Comparison of ENCODE assay signal across 8 cellular contexts in the genomic region with DNA sequence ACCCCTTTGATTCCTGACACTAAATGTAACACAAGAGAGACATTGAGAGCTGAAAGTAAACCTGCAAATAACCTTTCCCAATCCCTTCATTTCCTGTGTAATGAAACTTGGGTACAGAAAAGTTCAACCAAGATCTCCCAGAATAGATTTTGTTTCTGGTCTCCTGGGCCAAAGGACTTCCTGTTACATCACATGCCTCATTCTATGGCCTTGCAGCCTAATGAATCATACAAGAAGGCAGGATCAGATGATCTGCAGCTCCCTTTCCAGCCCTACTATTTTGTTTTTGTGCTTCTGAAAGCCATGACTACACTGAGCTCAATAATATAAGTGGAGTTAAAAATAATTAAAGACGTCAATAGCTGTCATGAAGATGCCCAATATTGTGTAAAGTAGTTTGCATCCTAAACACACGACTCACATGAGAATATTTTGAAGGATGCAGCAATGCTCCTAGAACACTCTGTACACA.
A peak's percentile ranks its signal among the peaks of the same experiment; 100 is the strongest.
DNase-seq lines count a peak whose midpoint lies in the region; ATAC-seq and TF ChIP-seq lines count a peak whose summit lies in the region.

No MANE protein-coding gene starts in this region.

- H3K4me1 ChIP-seq in upper lobe of right lung, result no peaks in the 10 kb centered on the region
- peaks cover 0 to 10% (median 4%) of the 10 kb centered on the region in 4 donors for H3K4me1 ChIP-seq in sigmoid colon
- no peaks in the 10 kb centered on the region for H3K4me1 ChIP-seq in uterus

- no peak for TF ChIP-seq POLR2A in sigmoid colon (IDR thresholded peaks at IDR 0.05)
- TF ChIP-seq POLR2A in uterus (IDR thresholded peaks at IDR 0.05), result no peak

- H3K4me3 ChIP-seq in upper lobe of right lung, result no peak overlapping the region
- H3K4me3 ChIP-seq in sigmoid colon, result no peak overlapping the region
- H3K4me3 ChIP-seq in uterus, result no peak overlapping the region

- DNase-seq in Right ventricle myocardium superior (no peak), cardiac septum (ENCODE audit: low spot score) (no peak), RPMI7951 (ENCODE audit: low read depth) (peak; percentile 84), foreskin melanocyte (peak; percentile 98), upper lobe of right lung (no peak), sigmoid colon (no peak), posterior cingulate gyrus (no peak), uterus (no peak)

- H3K27me3 ChIP-seq in upper lobe of right lung (no peaks in the 10 kb centered on the region), sigmoid colon (no peaks in the 10 kb centered on the region), uterus (no peaks in the 10 kb centered on the region)

- H3K9me3 ChIP-seq in upper lobe of right lung (no peaks in the 10 kb centered on the region), sigmoid colon (no peaks in the 10 kb centered on the region), uterus (no peaks in the 10 kb centered on the region)

- H3K36me3 ChIP-seq in upper lobe of right lung, result no peaks in the 10 kb centered on the region
- no peaks in the 10 kb centered on the region for H3K36me3 ChIP-seq in sigmoid colon
- H3K36me3 ChIP-seq in uterus, result no peaks in the 10 kb centered on the region

- WGBS in sigmoid colon, 2 donors, result 73 to 81% methylated on average over 2 of the region's 2 CpGs

- TF ChIP-seq EP300 in sigmoid colon (IDR thresholded peaks at IDR 0.05), result peak in 1 of 4 donors; percentile 32

- TF ChIP-seq CTCF in upper lobe of right lung (IDR thresholded peaks at IDR 0.05), result no peak
- no peak for TF ChIP-seq CTCF in sigmoid colon (IDR thresholded peaks at IDR 0.05)
- TF ChIP-seq CTCF in uterus (IDR thresholded peaks at IDR 0.05), result no peak

- intact Hi-C loops in Right ventricle myocardium superior (cut with DNase I), result loop anchor here (5.0 kb wide), 1 partner anchor 197 kb away; no protein-coding TSS in a partner anchor
- intact Hi-C loops in cardiac septum (cut with DNase I), result loop anchor here (2.0 kb wide), 1 partner anchor 202 kb away; no protein-coding TSS in a partner anchor
- intact Hi-C loops in upper lobe of right lung (cut with DNase I), result no loop called here
- intact Hi-C loops in sigmoid colon (cut with DNase I), result no loop called here
- intact Hi-C loops in posterior cingulate gyrus (cut with DNase I), result no loop called here
- intact Hi-C loops in uterus (cut with DNase I; ENCODE audit: low total_unique reads), result no loop called here

- ATAC-seq in Right ventricle myocardium superior (ENCODE audit: poor library complexity) (peak; percentile 68), upper lobe of right lung (peak; percentile 83)

- H3K27ac ChIP-seq in upper lobe of right lung (peak overlapping the region; percentile 55), sigmoid colon (peak overlapping the region in 2 of 4 donors; percentile 24 to 57), uterus (no peak overlapping the region)

Comparison
In these comparisons a context has a peak if more than half of its experiments do, and no peak if none do; other contexts are left out.
1. DNase-seq: peak in RPMI7951 (single experiment) and foreskin melanocyte (single experiment); none in Right ventricle myocardium superior (single experiment), cardiac septum (single experiment), upper lobe of right lung (single experiment), sigmoid colon (single experiment), posterior cingulate gyrus (0 of 10) and uterus (0 of 2).
2. intact Hi-C loops: an anchor here in Right ventricle myocardium superior (5.0 kb wide) and cardiac septum (2.0 kb wide); none called in upper lobe of right lung, sigmoid colon, posterior cingulate gyrus and uterus.